In the genomic region with DNA sequence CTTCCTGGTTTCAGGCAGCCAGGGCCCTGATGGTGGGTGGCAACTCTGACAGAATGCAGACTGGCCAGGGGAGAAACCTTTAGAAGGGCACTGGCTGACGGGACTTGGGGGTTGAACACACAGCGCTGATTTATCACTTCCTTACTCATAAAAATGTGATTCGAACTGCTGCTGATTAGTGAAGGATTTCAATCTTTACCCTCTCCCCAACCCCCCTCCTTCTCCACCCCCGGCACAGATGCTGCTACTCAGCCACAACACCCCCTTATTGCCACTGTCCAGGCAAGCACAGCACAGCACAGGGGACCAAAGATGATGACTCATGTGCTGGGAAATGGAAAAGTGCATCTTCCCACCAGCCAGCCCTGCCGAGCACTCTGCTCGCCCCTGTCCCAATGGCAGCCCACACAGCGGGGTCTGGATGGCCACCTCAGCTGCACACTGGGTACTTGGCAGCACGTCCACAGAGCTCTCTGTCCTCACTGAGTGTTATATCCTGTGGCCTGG, we compare ENCODE assay signal across 10 cellular contexts.
DNase-seq lines count a peak whose midpoint lies in the region; ATAC-seq and TF ChIP-seq lines count a peak whose summit lies in the region.
"Had no signal": no experiment of that assay in that cellular context is flagged by ENCODE, and none has a peak within 500 bp of the region (broad histone marks: within the 10 kb centered on the region; RNA-seq: fewer than 3 reads in every experiment).

No MANE protein-coding gene starts in this region.

- H3K27ac ChIP-seq in endodermal cell (ENCODE audit: low read depth, low read length): no peak overlapping the region
- peak overlapping the region; percentile 60 for H3K27ac ChIP-seq in vagina
- H3K27ac ChIP-seq: parathyroid adenoma had no signal

- TF ChIP-seq CTCF in endodermal cell (conservative IDR thresholded peaks at IDR 0.05): no peak
- TF ChIP-seq CTCF in vagina (IDR thresholded peaks at IDR 0.05): no peak

- no peak overlapping the region for H3K4me3 Mint-ChIP-seq in endodermal cell
- H3K4me3 Mint-ChIP-seq in activated CD4-positive, alpha-beta T cell treated with anti-CD3 and anti-CD28 coated beads, Interleukin-2, amount 10 ng/mL, durations not matched to agents 24 days and 14 days: no peak overlapping the region

- H3K9me3 Mint-ChIP-seq in activated naive CD4-positive, alpha-beta T cell treated with anti-CD3 and anti-CD28 coated beads, Interleukin-2, amount 50 U/mL, for 72 hours: no peaks in the 10 kb centered on the region
- H3K9me3 Mint-ChIP-seq in endodermal cell: no peaks in the 10 kb centered on the region
- H3K9me3 Mint-ChIP-seq in activated CD4-positive, alpha-beta T cell treated with anti-CD3 and anti-CD28 coated beads, Interleukin-2, amount 10 ng/mL, durations not matched to agents 24 days and 14 days: no peaks in the 10 kb centered on the region

- peaks cover 60% of the 10 kb centered on the region for H3K36me3 ChIP-seq in endodermal cell (ENCODE audit: control insufficient read depth, insufficient read depth, low read length)
- H3K36me3 ChIP-seq in vagina: peaks cover 0 to 16% of the 10 kb centered on the region in 2 donors

- H3K4me1 Mint-ChIP-seq in endodermal cell: peaks cover 16% of the 10 kb centered on the region
- H3K4me1 Mint-ChIP-seq in activated CD4-positive, alpha-beta T cell treated with anti-CD3 and anti-CD28 coated beads, Interleukin-2, amount 10 ng/mL, durations not matched to agents 24 days and 14 days: peaks cover 58% of the 10 kb centered on the region

- H3K9me3 ChIP-seq in endodermal cell (ENCODE audit: control insufficient read depth, low read length) (no peaks in the 10 kb centered on the region), vagina (no peaks in the 10 kb centered on the region)

- H3K27ac Mint-ChIP-seq in activated naive CD4-positive, alpha-beta T cell treated with anti-CD3 and anti-CD28 coated beads, Interleukin-2, amount 50 U/mL, for 72 hours: peak overlapping the region; percentile 47 to 50
- H3K27ac Mint-ChIP-seq in endodermal cell: peak overlapping the region; percentile 31
- H3K27ac Mint-ChIP-seq in activated CD4-positive, alpha-beta T cell treated with anti-CD3 and anti-CD28 coated beads, Interleukin-2, amount 10 ng/mL, durations not matched to agents 24 days and 14 days: no peak overlapping the region

- H3K27me3 Mint-ChIP-seq in endodermal cell (ENCODE audit: insufficient read depth): no peaks in the 10 kb centered on the region
- no peaks in the 10 kb centered on the region for H3K27me3 Mint-ChIP-seq in activated CD4-positive, alpha-beta T cell treated with anti-CD3 and anti-CD28 coated beads, Interleukin-2, amount 10 ng/mL, durations not matched to agents 24 days and 14 days

- H3K4me1 ChIP-seq in endodermal cell (ENCODE audit: control insufficient read depth, insufficient read depth, low read length): peaks cover 11% of the 10 kb centered on the region
- peaks cover 75% of the 10 kb centered on the region for H3K4me1 ChIP-seq in vagina

- no peak overlapping the region for H3K9ac ChIP-seq in endodermal cell (ENCODE audit: extremely low read depth, low read length, poor library complexity, severe bottlenecking)
- H3K9ac ChIP-seq: parathyroid adenoma had no signal

- H3K4me3 ChIP-seq in endodermal cell (ENCODE audit: low read length) (no peak overlapping the region), vagina (no peak overlapping the region)

- DNase-seq in activated naive CD4-positive, alpha-beta T cell treated with anti-CD3 and anti-CD28 coated beads, Interleukin-2, amount 50 U/mL, for 72 hours (ENCODE audit: low spot score in 2 of 2): no peak
- no peak for DNase-seq in activated naive CD4-positive, alpha-beta T cell (lab: John Stamatoyannopoulos, UW)
- DNase-seq in endodermal cell: peak; percentile 55
- peak; percentile 63 for DNase-seq in myocyte (ENCODE audit: low read depth)
- no peak for DNase-seq in vagina (ENCODE audit: extremely low spot score in 2 of 2)
- DNase-seq in NK-92 (lab: John Stamatoyannopoulos, UW; ENCODE audit: unreplicated experiment): no peak
- DNase-seq in activated CD4-positive, alpha-beta T cell treated with anti-CD3 and anti-CD28 coated beads, Interleukin-2, amount 10 ng/mL, durations not matched to agents 24 days and 14 days: no peak
- DNase-seq: ACHN had no signal

- no peak for TF ChIP-seq POLR2A in vagina (IDR thresholded peaks at IDR 0.05)

- H3K27me3 ChIP-seq in endodermal cell (ENCODE audit: control insufficient read depth, insufficient read depth, low read length, poor library complexity, severe bottlenecking) (no peaks in the 10 kb centered on the region), vagina (no peaks in the 10 kb centered on the region)

- H3K36me3 Mint-ChIP-seq in activated naive CD4-positive, alpha-beta T cell treated with anti-CD3 and anti-CD28 coated beads, Interleukin-2, amount 50 U/mL, for 72 hours: peaks cover 0 to 4% of the 10 kb centered on the region in 2 donors
- H3K36me3 Mint-ChIP-seq in endodermal cell (ENCODE audit: low read depth): peaks cover 40% of the 10 kb centered on the region
- peaks cover 51% of the 10 kb centered on the region for H3K36me3 Mint-ChIP-seq in activated CD4-positive, alpha-beta T cell treated with anti-CD3 and anti-CD28 coated beads, Interleukin-2, amount 10 ng/mL, durations not matched to agents 24 days and 14 days (ENCODE audit: low read depth)

- intact Hi-C loops in vagina (cut with DNase I): no loop called here
- intact Hi-C loops in activated CD4-positive, alpha-beta T cell treated with anti-CD3 and anti-CD28 coated beads, Interleukin-2, amount 10 ng/mL, durations not matched to agents 24 days and 14 days (cut with micrococcal nuclease): no loop called here

- whole genome bisulfite sequencing in endodermal cell (ENCODE audit: insufficient coverage in 1 of 2, insufficient read length in 1 of 2), 2 experiments: 86 to 95% methylated on average over 7 to 8 of the region's 8 CpGs

- peak in 1 of 2 donors; percentile 18 for ATAC-seq in activated naive CD4-positive, alpha-beta T cell treated with anti-CD3 and anti-CD28 coated beads, Interleukin-2, amount 50 U/mL, for 72 hours
- no peak for ATAC-seq in HG02588 (IDR thresholded peaks at IDR 0.05; ENCODE audit: unreplicated experiment)

Comparison
In these comparisons a context has a peak if more than half of its experiments do, and no peak if none do; other contexts are left out.
1. DNase-seq: peak in endodermal cell (single experiment) and myocyte (single experiment); none in activated naive CD4-positive, alpha-beta T cell treated with anti-CD3 and anti-CD28 coated beads, Interleukin-2, amount 50 U/mL, for 72 hours (0 of 2), activated naive CD4-positive, alpha-beta T cell (0 of 4), vagina (0 of 2), NK-92 (single experiment) and activated CD4-positive, alpha-beta T cell treated with anti-CD3 and anti-CD28 coated beads, Interleukin-2, amount 10 ng/mL, durations not matched to agents 24 days and 14 days (single experiment).